In genomic region chr6:111845441-111845871, GRCh38 we compare ENCODE assay signal across 8 cellular contexts. TPM values are rescaled to one million over a fixed set of nuclear protein-coding genes. Genes with fewer than 3 reads are reported as not detected.
DNase-seq lines count a peak whose midpoint lies in the region; ATAC-seq, FAIRE-seq and TF ChIP-seq lines count a peak whose summit lies in the region.

No MANE protein-coding gene starts in this region.

- no peak overlapping the region for H3K27ac Mint-ChIP-seq in CD4-positive, alpha-beta T cell

- no peak for TF ChIP-seq CTCF in CD4-positive, alpha-beta T cell (IDR thresholded peaks at IDR 0.05)
- no peak for TF ChIP-seq CTCF in H1 (IDR thresholded peaks at IDR 0.05; ENCODE audit: control extremely low read depth in 1 of 3, insufficient read depth in 1 of 3, low read depth in 1 of 3, low read length in 3 of 3)

- H3K4me1 ChIP-seq in H1 (replicated peaks in 1 of 4; ENCODE audit: control insufficient read depth in 3 of 4, insufficient read depth in 4 of 4, low read length in 3 of 4): peaks cover 16 to 35% (median 28%) of the 10 kb centered on the region in 4 experiments

- no peaks in the 10 kb centered on the region for H3K27me3 Mint-ChIP-seq in CD4-positive, alpha-beta T cell

- no peak for DNase-seq in CD4-positive, alpha-beta T cell
- no peak for DNase-seq in H1 (ENCODE audit: low read depth in 1 of 2, low spot score in 2 of 2)
- DNase-seq in urothelium cell line (ENCODE audit: low spot score): no peak
- no peak for DNase-seq in NCI-H1105 treated with DMSO at 0.1 percent for 48 hours (lab: John Stamatoyannopoulos, UW)
- DNase-seq in DMS79 (lab: John Stamatoyannopoulos, UW): no peak
- no peak for DNase-seq in G401 (ENCODE audit: low spot score)

- H2BK120ac ChIP-seq in H1 (replicated peaks; ENCODE audit: low read depth, low read length): no peak overlapping the region

- peak overlapping the region; percentile 43 for H3K4me3 Mint-ChIP-seq in CD4-positive, alpha-beta T cell

- H2BK20ac ChIP-seq in H1 (ENCODE audit: low read length): peak overlapping the region; percentile 28; the same call in 1 of the 2 replicates

- ATAC-seq in CD4-positive, alpha-beta T cell (ENCODE audit: poor library complexity): no peak
- ATAC-seq in GM19372 (IDR thresholded peaks at IDR 0.05; ENCODE audit: low read depth, unreplicated experiment) (peak; percentile 49), HG03175 (IDR thresholded peaks at IDR 0.05; ENCODE audit: unreplicated experiment) (peak; percentile 43)

- peaks cover 0 to 20% of the 10 kb centered on the region in 2 experiments for H4K20me1 ChIP-seq in H1 (replicated peaks in 1 of 2; ENCODE audit: control insufficient read depth in 1 of 2, insufficient read depth in 2 of 2, low read length in 2 of 2)

- no peak overlapping the region for H3K4me3 ChIP-seq in H1 (ENCODE audit: extremely low read depth in 1 of 4, insufficient read depth in 2 of 4, low read depth in 3 of 4, low read length in 4 of 4)

- no peak overlapping the region for H2BK12ac ChIP-seq in H1 (ENCODE audit: low read depth, low read length)

- no peak overlapping the region for H3K9ac ChIP-seq in H1 (replicated peaks in 1 of 4; ENCODE audit: extremely low read depth in 1 of 4, low read depth in 3 of 4, low read length in 3 of 4)

- peaks cover 35% of the 10 kb centered on the region for H3K36me3 Mint-ChIP-seq in CD4-positive, alpha-beta T cell (ENCODE audit: low read depth)

- no peak overlapping the region for H4K91ac ChIP-seq in H1 (replicated peaks; ENCODE audit: insufficient read length, low read length)

- no peaks in the 10 kb centered on the region for H3K27me3 ChIP-seq in CD4-positive, alpha-beta T cell (ENCODE audit: control insufficient read depth, insufficient read depth, low read length)
- no peaks in the 10 kb centered on the region for H3K27me3 ChIP-seq in H1 (replicated peaks in 1 of 4; ENCODE audit: control insufficient read depth in 3 of 4, extremely low read depth in 1 of 4, insufficient read depth in 3 of 4, low read length in 3 of 4)

- peaks cover 16% of the 10 kb centered on the region for H3K4me1 Mint-ChIP-seq in CD4-positive, alpha-beta T cell (ENCODE audit: low read depth)

- no peak overlapping the region for H4K5ac ChIP-seq in H1 (ENCODE audit: insufficient read length, low read depth, low read length)

- no peaks in the 10 kb centered on the region for H3K9me3 ChIP-seq in CD4-positive, alpha-beta T cell (ENCODE audit: control insufficient read depth, low read length)
- no peaks in the 10 kb centered on the region for H3K9me3 ChIP-seq in H1 (ENCODE audit: insufficient read depth in 2 of 2, low read depth in 1 of 2, low read length in 1 of 2)

- no peaks in the 10 kb centered on the region for H3K36me3 ChIP-seq in H1 (ENCODE audit: control insufficient read depth in 2 of 4, insufficient read depth in 4 of 4, low read length in 3 of 4)

- WGBS in H1 (ENCODE audit: extremely low coverage in 1 of 2, insufficient coverage in 1 of 2, insufficient read length in 1 of 2, insufficient replicate concordance in 2 of 2, low coverage in 1 of 2, low lambda C conversion rate in 2 of 2, missing lambda C conversion rate in 1 of 2), 2 experiments: 70% methylated on average over 8 of the region's 8 CpGs; no CpG with 5 or more reads in 1 of the 2 experiments

- no peaks in the 10 kb centered on the region for H3K23me2 ChIP-seq in H1 (ENCODE audit: low read depth, low read length)

- no peak overlapping the region for H3K14ac ChIP-seq in H1 (ENCODE audit: insufficient read length)

- CTCF ChIA-PET in CD4-positive, alpha-beta T cell (lab: Charles Lee): interaction anchor here (1.2 to 1.3 kb wide), 2 partner anchors 19 to 25 kb away, joined by 3 to 5 read pairs; no protein-coding TSS in a partner anchor
- CTCF ChIA-PET in H1 (lab: Charles Lee; ENCODE audit: partially characterized antibody): interaction anchor here (0.8 to 5.1 kb wide), 9 partner anchors 10 to 150 kb away, joined by 3 to 29 read pairs (median 3); no protein-coding TSS in a partner anchor

- no peak overlapping the region for H3K23ac ChIP-seq in H1 (ENCODE audit: insufficient read length)

- no peaks in the 10 kb centered on the region for H3K9me3 Mint-ChIP-seq in CD4-positive, alpha-beta T cell

- no peak overlapping the region for H3K18ac ChIP-seq in H1 (ENCODE audit: extremely low read depth, low read length)

- no peak overlapping the region for H2AK5ac ChIP-seq in H1 (ENCODE audit: low read depth, low read length)

- H2BK5ac ChIP-seq in H1 (ENCODE audit: low read depth, low read length): no peak overlapping the region

- H3K4ac ChIP-seq in H1 (replicated peaks; ENCODE audit: insufficient read length, low read depth, low read length): no peak overlapping the region

- intact Hi-C loops in CD4-positive, alpha-beta T cell (cut with DNase I, micrococcal nuclease): no loop called here

- H4K8ac ChIP-seq in H1 (ENCODE audit: extremely low read depth, insufficient read depth, low read length): peak overlapping the region; percentile 62

- no peak for TF ChIP-seq RAD21 in H1 (IDR thresholded peaks at IDR 0.05 in 1 of 2, conservative IDR thresholded peaks at IDR 0.05 in 1 of 2; ENCODE audit: low read depth in 2 of 2, low read length in 2 of 2)

- peak overlapping the region; percentile 7 to 12; a peak in 2 of 4 replicates for H3K4me2 ChIP-seq in H1 (ENCODE audit: insufficient read depth in 1 of 2, low read depth in 2 of 2, low read length in 2 of 2)

- H2AFZ ChIP-seq in H1 (ENCODE audit: low read length): no peak overlapping the region

- H3K79me1 ChIP-seq in H1 (ENCODE audit: low read depth, low read length): peaks cover 13% of the 10 kb centered on the region; the same call in 1 of the 2 replicates

- peak overlapping the region; percentile 67 for H3K27ac ChIP-seq in CD4-positive, alpha-beta T cell (ENCODE audit: low read depth, low read length)
- no peak overlapping the region for H3K27ac ChIP-seq in H1 (ENCODE audit: low read depth, low read length)

- no peak overlapping the region for H3K56ac ChIP-seq in H1 (replicated peaks; ENCODE audit: insufficient read length, low read depth, low read length)

- H3K79me2 ChIP-seq in H1 (ENCODE audit: control insufficient read depth in 1 of 2, insufficient read depth in 2 of 2, low read length in 2 of 2): peaks cover under 1 to 43% of the 10 kb centered on the region in 2 experiments; a peak in 2 of 4 replicates

- in situ Hi-C loops in G401 (cut with HindIII; ENCODE audit: low sequenced_read_pairs): no loop called here

- no peak for FAIRE-seq in H1 (lab: Jason Lieb, UNC)
- no peak for FAIRE-seq in urothelium cell line (lab: Jason Lieb, UNC)

- TF ChIP-seq POLR2A in H1 (IDR thresholded peaks at IDR 0.05; ENCODE audit: control extremely low read depth in 1 of 2, low read depth in 2 of 2, low read length in 2 of 2): no peak

- POLR2A ChIA-PET in CD4-positive, alpha-beta T cell (lab: Charles Lee): interaction anchor here (0.9 to 1.9 kb wide), 4 partner anchors 8 to 128 kb away, joined by 3 to 12 read pairs (median 5); partner anchors contain the start of gene FYN
- POLR2A ChIA-PET in H1 (lab: Charles Lee; ENCODE audit: partially characterized antibody): interaction anchor here (0.8 to 0.9 kb wide), 2 partner anchors 17 to 18 kb away, joined by 3 to 4 read pairs; no protein-coding TSS in a partner anchor

- H2BK15ac ChIP-seq in H1 (ENCODE audit: low read length): no peak overlapping the region

- no peak for TF ChIP-seq EP300 in H1 (IDR thresholded peaks at IDR 0.05; ENCODE audit: borderline replicate concordance in 1 of 2, low read depth in 2 of 2, low read length in 2 of 2)

TF ChIP-seq in H1, 55 proteins besides CTCF, POLR2A, EP300 and RAD21 (continues in another document):
- TF ChIP-seq KDM4A (IDR thresholded peaks at IDR 0.05; ENCODE audit: low read depth, low read length, severe bottlenecking): no peak
- TF ChIP-seq BCL11A (IDR thresholded peaks at IDR 0.05; ENCODE audit: low read depth in 2 of 2, low read length in 2 of 2): no peak
- TF ChIP-seq YY1 (IDR thresholded peaks at IDR 0.05; ENCODE audit: low read depth, low read length): no peak
- no peak for TF ChIP-seq GABPA (IDR thresholded peaks at IDR 0.05; ENCODE audit: borderline replicate concordance, insufficient read depth, low read length)
- no peak for TF ChIP-seq CEBPB (IDR thresholded peaks at IDR 0.05; ENCODE audit: low read depth, low read length)
- TF ChIP-seq CHD2 (IDR thresholded peaks at IDR 0.05; ENCODE audit: low read length): no peak
- no peak for TF ChIP-seq EZH2 (IDR thresholded peaks at IDR 0.05; ENCODE audit: low read depth, low read length, severe bottlenecking)
- no peak for TF ChIP-seq JUN (IDR thresholded peaks at IDR 0.05; ENCODE audit: low read depth, low read length)
- no peak for TF ChIP-seq ATF2 (IDR thresholded peaks at IDR 0.05; ENCODE audit: low read length)
- no peak for TF ChIP-seq CTBP2 (IDR thresholded peaks at IDR 0.05; ENCODE audit: borderline replicate concordance, insufficient read depth, insufficient read length, low read length)
- TF ChIP-seq ATF3 (IDR thresholded peaks at IDR 0.05; ENCODE audit: insufficient read depth, low read depth, low read length): no peak
- TF ChIP-seq SUZ12 (IDR thresholded peaks at IDR 0.05; ENCODE audit: low read length): no peak

RNA-seq across cellular contexts. Expression of gene FYN, which starts 27.8 kb away (rescaled TPM):
- 100 to 1,000 TPM; 419 TPM for total RNA-seq in CD4-positive, alpha-beta T cell
- total RNA-seq in H1 (2021; fragmentation: NEBNext Ultra II Directional; extraction: Animal tissue kit (Norgen Biotek cat#: 25700)): 92.5 and 97.2 TPM in 2 replicates
- polyA plus RNA-seq in H1 (2011; rRNA removed): 46.8 and 79.6 TPM in 2 replicates
- 69.4 TPM for polyA plus RNA-seq in H1 (2011; cell fraction: cytosol; rRNA removed)
- 110 TPM for polyA plus RNA-seq in H1 (2011; cell fraction: nucleus; rRNA removed)
- 87.4 to 117 TPM (median 95.3 TPM) in 4 replicates for polyA plus RNA-seq in H1 (2012, experiment 1 of 2)
- polyA plus RNA-seq in H1 (2012, experiment 2 of 2): 21.2 TPM
- 59.2 TPM for polyA plus RNA-seq in H1 (2013, experiment 1 of 2)
- polyA plus RNA-seq in H1 (2013, experiment 2 of 2): 58.6 TPM
- 74.0 and 105 TPM in 2 replicates for polyA minus RNA-seq in H1 (2011; rRNA and poly(A)+ RNA removed)
- 39.4 TPM for polyA minus RNA-seq in H1 (2011; cell fraction: cytosol; rRNA and poly(A)+ RNA removed)
- polyA minus RNA-seq in H1 (2011; cell fraction: nucleus; rRNA and poly(A)+ RNA removed): 81.6 TPM
- not detected in 2 replicates for total RNA-seq in G401 (2014; rRNA removed; shearing (Covaris generic))

Comparison
In these comparisons a context has a peak if more than half of its experiments do, and no peak if none do; other contexts are left out.
1. RNA of gene FYN, which starts 27.8 kb away (total RNA-seq): 419 TPM in CD4-positive, alpha-beta T cell and 92.5 to 97.2 TPM in H1; not detected in G401; every median in the first group is over 10 times any median in the second.